In the genomic region with DNA sequence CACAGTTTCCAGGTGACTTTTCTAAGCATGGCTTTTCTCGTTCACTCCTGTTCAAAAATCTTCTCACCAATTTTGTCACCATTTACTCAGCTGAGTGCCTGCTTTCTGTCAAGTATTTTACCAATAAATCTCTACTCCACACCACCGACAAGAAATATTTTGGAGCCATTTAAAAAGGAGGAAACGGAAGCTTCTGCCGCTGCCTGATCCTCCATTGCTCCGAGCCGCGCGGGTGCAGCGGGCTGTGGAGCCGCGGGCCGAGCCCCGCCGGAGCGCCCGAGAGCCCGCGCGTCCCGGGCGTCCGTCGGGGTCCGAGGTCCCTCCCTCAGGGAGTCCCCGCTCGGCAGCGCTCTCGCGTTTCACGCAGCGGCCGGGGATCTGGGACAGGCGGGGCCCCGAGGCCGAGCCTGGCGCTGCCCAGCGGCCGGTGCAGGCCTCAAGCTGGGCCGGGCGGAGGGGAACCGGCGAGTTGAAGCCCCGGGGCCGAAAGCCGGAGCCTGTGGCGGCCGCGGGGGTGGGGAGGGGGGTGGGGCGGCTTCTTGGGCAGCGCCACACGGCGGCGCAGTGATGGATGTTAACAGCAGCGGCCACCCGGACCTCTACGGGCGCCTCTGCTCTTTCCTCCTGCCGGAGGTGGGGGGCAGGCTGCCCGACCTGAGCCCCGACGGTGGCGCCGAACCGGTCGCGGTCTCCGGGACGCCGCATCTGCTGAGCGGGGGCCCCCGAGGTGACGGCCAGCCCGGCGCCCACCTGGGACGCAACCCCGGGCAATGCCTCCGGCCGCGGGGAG, we compare ENCODE assay signal across 1 cellular context.
TF ChIP-seq lines count a peak whose summit lies in the region.

No MANE protein-coding gene starts in this region.

TF ChIP-seq in SK-N-SH, 30 proteins besides CTCF, POLR2A, EP300 and RAD21 (continued from another document):
- TF ChIP-seq, protein P1, sequence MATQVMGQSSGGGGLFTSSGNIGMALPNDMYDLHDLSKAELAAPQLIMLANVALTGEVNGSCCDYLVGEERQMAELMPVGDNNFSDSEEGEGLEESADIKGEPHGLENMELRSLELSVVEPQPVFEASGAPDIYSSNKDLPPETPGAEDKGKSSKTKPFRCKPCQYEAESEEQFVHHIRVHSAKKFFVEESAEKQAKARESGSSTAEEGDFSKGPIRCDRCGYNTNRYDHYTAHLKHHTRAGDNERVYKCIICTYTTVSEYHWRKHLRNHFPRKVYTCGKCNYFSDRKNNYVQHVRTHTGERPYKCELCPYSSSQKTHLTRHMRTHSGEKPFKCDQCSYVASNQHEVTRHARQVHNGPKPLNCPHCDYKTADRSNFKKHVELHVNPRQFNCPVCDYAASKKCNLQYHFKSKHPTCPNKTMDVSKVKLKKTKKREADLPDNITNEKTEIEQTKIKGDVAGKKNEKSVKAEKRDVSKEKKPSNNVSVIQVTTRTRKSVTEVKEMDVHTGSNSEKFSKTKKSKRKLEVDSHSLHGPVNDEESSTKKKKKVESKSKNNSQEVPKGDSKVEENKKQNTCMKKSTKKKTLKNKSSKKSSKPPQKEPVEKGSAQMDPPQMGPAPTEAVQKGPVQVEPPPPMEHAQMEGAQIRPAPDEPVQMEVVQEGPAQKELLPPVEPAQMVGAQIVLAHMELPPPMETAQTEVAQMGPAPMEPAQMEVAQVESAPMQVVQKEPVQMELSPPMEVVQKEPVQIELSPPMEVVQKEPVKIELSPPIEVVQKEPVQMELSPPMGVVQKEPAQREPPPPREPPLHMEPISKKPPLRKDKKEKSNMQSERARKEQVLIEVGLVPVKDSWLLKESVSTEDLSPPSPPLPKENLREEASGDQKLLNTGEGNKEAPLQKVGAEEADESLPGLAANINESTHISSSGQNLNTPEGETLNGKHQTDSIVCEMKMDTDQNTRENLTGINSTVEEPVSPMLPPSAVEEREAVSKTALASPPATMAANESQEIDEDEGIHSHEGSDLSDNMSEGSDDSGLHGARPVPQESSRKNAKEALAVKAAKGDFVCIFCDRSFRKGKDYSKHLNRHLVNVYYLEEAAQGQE (IDR thresholded peaks at IDR 0.05; ENCODE audit: low read depth, low read length) = no peak
- TF ChIP-seq TAF1 (IDR thresholded peaks at IDR 0.05; ENCODE audit: borderline replicate concordance, low read depth, low read length) (no peak; the same call in 1 of the 2 replicates), RXRA (IDR thresholded peaks at IDR 0.05; ENCODE audit: borderline replicate concordance, low read depth) (no peak)
